Comparison of ENCODE assay signal across 8 cellular contexts in the genomic region with DNA sequence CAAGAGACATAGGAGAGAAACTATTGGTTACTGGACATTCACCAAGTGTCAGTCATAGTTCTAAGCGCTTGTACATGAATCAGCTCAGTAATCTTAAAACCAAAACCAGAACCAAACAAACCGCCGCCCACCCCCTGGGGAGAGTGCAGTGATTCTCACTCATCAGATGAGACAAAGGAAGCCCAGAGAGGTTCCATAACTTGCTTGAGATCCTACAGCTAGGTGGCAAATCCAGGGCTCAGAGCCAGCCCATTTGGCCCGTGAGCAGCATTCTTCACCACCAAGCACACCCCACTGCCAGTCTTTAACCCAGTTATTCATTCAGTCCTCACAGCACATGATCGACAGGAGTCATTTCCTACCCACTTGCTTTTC. TPM values are rescaled to one million over a fixed set of nuclear protein-coding genes. Genes with fewer than 3 reads are reported as not detected.
A peak's percentile ranks its signal among the peaks of the same experiment; 100 is the strongest.
DNase-seq lines count a peak whose midpoint lies in the region; ATAC-seq and TF ChIP-seq lines count a peak whose summit lies in the region.

No MANE protein-coding gene starts in this region.

- H3K4me1 ChIP-seq in OCI-LY1 (ENCODE audit: insufficient read depth, low read length, severe bottlenecking) (peaks cover 16% of the 10 kb centered on the region), heart right ventricle (peaks cover 0 to 20% (median 12%) of the 10 kb centered on the region in 9 donors), skeletal muscle satellite cell (ENCODE audit: control insufficient read depth, insufficient read depth, low read length) (peaks cover 20% of the 10 kb centered on the region)

- H3K36me3 ChIP-seq in OCI-LY1 (ENCODE audit: insufficient read depth, low read length) (no peaks in the 10 kb centered on the region), heart right ventricle (no peaks in the 10 kb centered on the region), skeletal muscle satellite cell (ENCODE audit: insufficient read depth, low read length) (no peaks in the 10 kb centered on the region)

- peak; percentile 88 for ATAC-seq in HG02938 (IDR thresholded peaks at IDR 0.05; ENCODE audit: unreplicated experiment)
- peak in 5 of 8 donors; percentile 7 to 31 (median 11) for ATAC-seq in heart right ventricle

- peak overlapping the region; percentile 70 for H3K9ac ChIP-seq in OCI-LY1 (ENCODE audit: low read length)
- H3K9ac ChIP-seq in skeletal muscle satellite cell (ENCODE audit: low read depth, low read length): peak overlapping the region; percentile 57

- H3K9me3 ChIP-seq in OCI-LY1 (ENCODE audit: low read length): no peaks in the 10 kb centered on the region
- no peaks in the 10 kb centered on the region for H3K9me3 ChIP-seq in heart right ventricle
- no peaks in the 10 kb centered on the region for H3K9me3 ChIP-seq in skeletal muscle satellite cell (replicated peaks; ENCODE audit: low read length)

- H3K4me3 ChIP-seq in OCI-LY1 (ENCODE audit: low read depth, low read length, poor library complexity, severe bottlenecking): peak overlapping the region; percentile 68
- peak overlapping the region in 9 of 10 donors; percentile 42 to 64 (median 59) for H3K4me3 ChIP-seq in heart right ventricle
- peak overlapping the region; percentile 63 for H3K4me3 ChIP-seq in skeletal muscle satellite cell (ENCODE audit: low read length)

- H3F3A ChIP-seq in OCI-LY1 (ENCODE audit: insufficient read depth, low read length): no peaks in the 10 kb centered on the region

- no peaks in the 10 kb centered on the region for H3K79me2 ChIP-seq in OCI-LY1 (ENCODE audit: insufficient read depth, low read length)

- H3K27ac ChIP-seq in OCI-LY1 (ENCODE audit: low read depth, low read length, poor library complexity, severe bottlenecking): peak overlapping the region; percentile 65
- peak overlapping the region in 5 of 10 donors; percentile 3 to 84 (median 66) for H3K27ac ChIP-seq in heart right ventricle

- WGBS in heart right ventricle, 2 donors: 51 to 60% methylated on average over 5 of the region's 5 CpGs

- H4K20me1 ChIP-seq in OCI-LY1 (ENCODE audit: insufficient read depth, low read length): no peaks in the 10 kb centered on the region

- H3K27me3 ChIP-seq in OCI-LY1 (ENCODE audit: insufficient read depth, low read length): no peaks in the 10 kb centered on the region
- H3K27me3 ChIP-seq in heart right ventricle: no peaks in the 10 kb centered on the region
- H3K27me3 ChIP-seq in skeletal muscle satellite cell (ENCODE audit: control insufficient read depth, insufficient read depth, low read length): peaks cover 8% of the 10 kb centered on the region

- peak overlapping the region; percentile 87 for H3K4me2 ChIP-seq in OCI-LY1 (ENCODE audit: low read length)
- H3K4me2 ChIP-seq in skeletal muscle satellite cell (ENCODE audit: low read length): peak overlapping the region; percentile 82

- no peak for TF ChIP-seq CTCF in OCI-LY1 (IDR thresholded peaks at IDR 0.05; ENCODE audit: low read length)
- TF ChIP-seq CTCF in heart right ventricle (IDR thresholded peaks at IDR 0.05): no peak

- intact Hi-C loops in heart right ventricle (cut with DNase I): loop anchor here in 8 of 10 donors (5.0 to 10.0 kb wide), 8 partner anchors 38 to 138 kb away; a partner anchor contains a TSS

- DNase-seq in activated gamma-delta T cell treated with Interleukin-2 at 50 U/mL for 16 hours (peak; percentile 44), activated gamma-delta T cell (lab: John Stamatoyannopoulos, UW) (no peak), heart right ventricle (peak in 1 of 2 donors; percentile 33), NCI-H524 (lab: John Stamatoyannopoulos, UW) (no peak)
- peak; percentile 34 for DNase-seq in activated effector memory CD4-positive, alpha-beta T cell treated with Interleukin-2 at 50 U/mL for 16 hours

- no peaks in the 10 kb centered on the region for H3K9me2 ChIP-seq in OCI-LY1 (ENCODE audit: low read depth, low read length)

- no peak overlapping the region for H2AFZ ChIP-seq in OCI-LY1 (ENCODE audit: low read length)

RNA-seq across cellular contexts. Expression of a gene that starts 37.2 kb away (rescaled TPM):
- 1 to 10 TPM in 5 of 10 donors, under 1 TPM in 5; 0.36 to 3.0 (median 1.1) TPM for total RNA-seq in heart right ventricle
- 1 to 10 TPM in 1 of 2 donors, under 1 TPM in 1; 0.61 to 1.8 TPM for polyA plus RNA-seq in heart right ventricle
- 0.44 and 1.3 TPM in 2 replicates for total RNA-seq in skeletal muscle satellite cell (2012; rRNA removed)

RNA-seq across cellular contexts. Expression of a gene that starts 43.4 kb away (rescaled TPM):
- total RNA-seq in heart right ventricle: 10 to 100 TPM; 17.5 to 35.4 (median 20.9) TPM
- polyA plus RNA-seq in heart right ventricle: 10 to 100 TPM in 1 of 2 donors, 1 to 10 TPM in 1; 9.2 to 10.5 TPM
- 38.2 and 43.1 TPM in 2 replicates for total RNA-seq in skeletal muscle satellite cell (2012; rRNA removed)

Comparison
In these comparisons a context has a peak if more than half of its experiments do, and no peak if none do; other contexts are left out.
1. DNase-seq: peak in activated gamma-delta T cell treated with Interleukin-2 at 50 U/mL for 16 hours (single experiment) and activated effector memory CD4-positive, alpha-beta T cell treated with Interleukin-2 at 50 U/mL for 16 hours (single experiment); none in activated gamma-delta T cell (single experiment) and NCI-H524 (0 of 2).
2. Peak in every context shown above with its lines, with median percentiles within 50 percentile points of each other: H3K4me3 ChIP-seq.